34 cellular contexts compared by ENCODE assay signal in the genomic region with DNA sequence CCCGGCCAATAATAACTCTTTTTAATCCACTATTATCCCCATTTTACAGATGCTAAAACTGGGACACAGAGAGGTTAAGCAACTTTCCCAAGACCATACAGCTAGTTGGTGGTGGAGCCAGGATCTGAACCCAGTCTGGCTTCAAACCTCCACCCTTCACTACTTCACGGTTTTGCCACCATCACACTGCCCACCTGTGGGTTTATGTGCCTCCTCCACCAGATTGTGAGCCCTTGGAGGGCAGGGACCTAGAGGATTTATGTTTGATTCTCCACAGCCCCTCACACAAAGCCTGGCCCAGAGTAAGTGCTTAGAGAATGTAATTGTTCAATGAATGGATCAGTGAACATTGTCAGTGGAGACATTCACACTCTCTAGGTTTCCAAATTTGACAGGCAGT.
"Had no signal": no experiment of that assay in that cellular context is flagged by ENCODE, and none has a peak within 500 bp of the region (broad histone marks: within the 10 kb centered on the region; RNA-seq: fewer than 3 reads in every experiment).

No MANE protein-coding gene starts in this region.

- H3K36me3 ChIP-seq: MG63 had no signal

- H3K27me3 ChIP-seq: MG63 had no signal

- H3K4me3 ChIP-seq: MG63 had no signal

- DNase-seq: Karpas-422, Kasumi-1, MG63, MM.1S, MV-4-11, NCI-H1048, NCI-H1092, NCI-H1092 treated with DMSO at 0.1 percent for 48 hours, NCI-H1105, NCI-H1105 treated with DMSO at 0.1 percent for 48 hours, NCI-H1417, NCI-H1417 treated with DMSO at 0.1 percent for 48 hours, NCI-H1436, NCI-H1436 treated with DMSO at 0.1 percent for 48 hours, NCI-H146, NCI-H1694, NCI-H1694 treated with DMSO at 0.1 percent for 48 hours, NCI-H187, NCI-H187 treated with DMSO at 0.1 percent for 48 hours, NCI-H1930, NCI-H2029, NCI-H2029 treated with DMSO at 0.1 percent for 48 hours, NCI-H2081, NCI-H2081 treated with DMSO at 0.1 percent for 48 hours, NCI-H2107, NCI-H2171, NCI-H2171 treated with DMSO at 0.1 percent for 48 hours, NCI-H2227 treated with DMSO at 0.1 percent for 48 hours, NCI-H226, NCI-H345, NCI-H446, NCI-H446 treated with DMSO at 0.1 percent for 48 hours, NCI-H510A had no signal

- H3K9me3 ChIP-seq: MG63 had no signal

- H3K27ac ChIP-seq: KMS-11 had no signal

- H3K4me2 ChIP-seq: KMS-11 had no signal

- H3K9ac ChIP-seq: KMS-11 had no signal
